ENCODE assay signal across 26 cellular contexts in genomic region chr7:14635955-14636354, GRCh38.
DNase-seq lines count a peak whose midpoint lies in the region; ATAC-seq, FAIRE-seq and TF ChIP-seq lines count a peak whose summit lies in the region.
"Had no signal": no experiment of that assay in that cellular context is flagged by ENCODE, and none has a peak within 500 bp of the region (broad histone marks: within the 10 kb centered on the region; RNA-seq: fewer than 3 reads in every experiment).

No MANE protein-coding gene starts in this region.

- peaks cover 9% of the 10 kb centered on the region for H3K4me1 Mint-ChIP-seq in astrocyte (ENCODE audit: low read depth, unreplicated experiment)
- H3K4me1 Mint-ChIP-seq: CD4-positive, alpha-beta memory T cell had no signal

- no peak for FAIRE-seq in astrocyte (lab: Jason Lieb, UNC)
- peak; percentile 73 for FAIRE-seq in kidney (lab: Jason Lieb, UNC)
- FAIRE-seq: GM12892, GM19239, RCC 7860 had no signal

- no peak overlapping the region for H3K27ac Mint-ChIP-seq in astrocyte (ENCODE audit: unreplicated experiment)
- H3K27ac Mint-ChIP-seq: CD4-positive, alpha-beta memory T cell; H9 had no signal

- no peaks in the 10 kb centered on the region for H4K20me1 ChIP-seq in astrocyte (ENCODE audit: insufficient read depth, low read length)

- H2AFZ ChIP-seq in astrocyte (ENCODE audit: low read depth, low read length): peak overlapping the region; percentile 13

- H3K9me3 ChIP-seq in astrocyte (ENCODE audit: insufficient read depth, low read depth, low read length) (no peaks in the 10 kb centered on the region), kidney (ENCODE audit: control insufficient read depth in 1 of 2, low read length in 2 of 2) (no peaks in the 10 kb centered on the region), lower lobe of right lung (no peaks in the 10 kb centered on the region)
- H3K9me3 ChIP-seq: Caco-2 had no signal

- TF ChIP-seq CTCF in astrocyte (IDR thresholded peaks at IDR 0.05; ENCODE audit: insufficient read depth, low read depth, low read length) (no peak), kidney (IDR thresholded peaks at IDR 0.05; ENCODE audit: borderline replicate concordance, extremely low read depth, insufficient read depth) (no peak), lower lobe of right lung (IDR thresholded peaks at IDR 0.05) (no peak)

- no peak overlapping the region for H3K27ac ChIP-seq in astrocyte (ENCODE audit: low read depth, low read length)
- no peak overlapping the region for H3K27ac ChIP-seq in kidney (ENCODE audit: low read depth in 2 of 2, low read length in 2 of 2)
- no peak overlapping the region for H3K27ac ChIP-seq in lower lobe of right lung
- H3K27ac ChIP-seq: GM23248 had no signal

- no peaks in the 10 kb centered on the region for H3K36me3 ChIP-seq in astrocyte (ENCODE audit: insufficient read depth, low read length)
- H3K36me3 ChIP-seq in kidney (ENCODE audit: control insufficient read depth in 1 of 2, insufficient read depth in 2 of 2, low read length in 2 of 2): no peaks in the 10 kb centered on the region
- H3K36me3 ChIP-seq in lower lobe of right lung: no peaks in the 10 kb centered on the region

- H3K79me2 ChIP-seq in astrocyte (ENCODE audit: insufficient read depth, low read length): no peaks in the 10 kb centered on the region

- H3K27me3 Mint-ChIP-seq in astrocyte (ENCODE audit: low read depth, unreplicated experiment): no peaks in the 10 kb centered on the region
- H3K27me3 Mint-ChIP-seq: CD4-positive, alpha-beta memory T cell had no signal

- no peaks in the 10 kb centered on the region for H3K4me1 ChIP-seq in astrocyte (ENCODE audit: insufficient read depth, low read length)
- H3K4me1 ChIP-seq in kidney (ENCODE audit: control insufficient read depth in 1 of 2, insufficient read depth in 1 of 2, low read depth in 1 of 2, low read length in 2 of 2): peaks cover 0 to 4% of the 10 kb centered on the region in 2 donors
- H3K4me1 ChIP-seq in lower lobe of right lung: no peaks in the 10 kb centered on the region
- H3K4me1 ChIP-seq: Caco-2 had no signal

- DNase-seq in NCI-H1105 (lab: John Stamatoyannopoulos, UW) (peak; percentile 6), astrocyte (ENCODE audit: low read depth) (no peak), kidney (no peak), renal cortical epithelial cell (ENCODE audit: low read depth) (peak; percentile 56), SHP77 (lab: John Stamatoyannopoulos, UW) (no peak), lower lobe of right lung (no peak), GM19240 (ENCODE audit: insufficient read length, low spot score) (no peak)
- DNase-seq: C1 segment of cervical spinal cord; Caco-2; CD4-positive, alpha-beta memory T cell; DMS 273 treated with DMSO at 0.1 percent for 48 hours; DMS79 treated with DMSO at 0.1 percent for 48 hours; GF-D8; GM23248; H9; IMR-90; KG1; MM.1S; NCI-H1417 treated with DMSO at 0.1 percent for 48 hours; NCI-H1694 treated with DMSO at 0.1 percent for 48 hours; NCI-H2227 treated with DMSO at 0.1 percent for 48 hours; NCI-H526 treated with DMSO at 0.1 percent for 48 hours; OCI-M1 had no signal

- H3K9ac ChIP-seq in astrocyte (ENCODE audit: low read length): no peak overlapping the region
- no peak overlapping the region for H3K9ac ChIP-seq in kidney (ENCODE audit: low read length in 2 of 2)
- H3K9ac ChIP-seq: GM23248 had no signal

- ATAC-seq in lower lobe of right lung: no peak

- no peak overlapping the region for H3K4me3 Mint-ChIP-seq in astrocyte (ENCODE audit: unreplicated experiment)
- H3K4me3 Mint-ChIP-seq: CD4-positive, alpha-beta memory T cell; H9 had no signal

- H3K9me3 Mint-ChIP-seq in astrocyte (ENCODE audit: unreplicated experiment): no peaks in the 10 kb centered on the region
- H3K9me3 Mint-ChIP-seq: CD4-positive, alpha-beta memory T cell had no signal

- no peaks in the 10 kb centered on the region for H3K27me3 ChIP-seq in astrocyte (ENCODE audit: insufficient read depth, low read length)
- H3K27me3 ChIP-seq in lower lobe of right lung (ENCODE audit: low read depth): no peaks in the 10 kb centered on the region

- intact Hi-C loops in kidney (cut with DNase I): no loop called here
- intact Hi-C loops in lower lobe of right lung (cut with DNase I): no loop called here

- H3K4me3 ChIP-seq in astrocyte (ENCODE audit: insufficient read depth, low read depth, low read length) (no peak overlapping the region), kidney (ENCODE audit: low read length in 2 of 2) (peak overlapping the region; percentile 9 to 35), lower lobe of right lung (no peak overlapping the region)
- H3K4me3 ChIP-seq: GM23248 had no signal

- no peaks in the 10 kb centered on the region for H3K36me3 Mint-ChIP-seq in astrocyte (ENCODE audit: low read depth, unreplicated experiment)
- H3K36me3 Mint-ChIP-seq: CD4-positive, alpha-beta memory T cell had no signal

- H3K4me2 ChIP-seq in astrocyte (ENCODE audit: low read length): no peak overlapping the region

Comparison
In these comparisons a context has a peak if more than half of its experiments do, and no peak if none do; other contexts are left out.
1. DNase-seq: peak in NCI-H1105 (single experiment) and renal cortical epithelial cell (single experiment); none in astrocyte (single experiment), kidney (single experiment), SHP77 (0 of 2), lower lobe of right lung (single experiment) and GM19240 (single experiment).
2. H3K4me3 ChIP-seq: peak in kidney (2 of 2); none in astrocyte (single experiment) and lower lobe of right lung (single experiment).